In genomic region chrX:154840856-154841255, GRCh38 we compare ENCODE assay signal across 1 cellular context.
A peak's percentile ranks its signal among the peaks of the same experiment; 100 is the strongest.
TF ChIP-seq lines count a peak whose summit lies in the region.

No MANE protein-coding gene starts in this region.

TF ChIP-seq in IMR-90, 13 proteins besides CTCF, POLR2A, EP300 and RAD21:
- no peak for TF ChIP-seq MAFK (IDR thresholded peaks at IDR 0.05; ENCODE audit: low read depth, low read length)
- peak; percentile 68 for TF ChIP-seq SMC3 (IDR thresholded peaks at IDR 0.05; ENCODE audit: low read depth, low read length)
